ENCODE assay signal across 11 cellular contexts in genomic region chr22:24996420-24996952, GRCh38. TPM values are rescaled to one million over a fixed set of nuclear protein-coding genes. Genes with fewer than 3 reads are reported as not detected.
DNase-seq lines count a peak whose midpoint lies in the region; ATAC-seq and TF ChIP-seq lines count a peak whose summit lies in the region.
"Had no signal": no experiment of that assay in that cellular context is flagged by ENCODE, and none has a peak within 500 bp of the region (broad histone marks: within the 10 kb centered on the region; RNA-seq: fewer than 3 reads in every experiment).

No MANE protein-coding gene starts in this region.

- intact Hi-C loops in left colon (cut with DNase I, micrococcal nuclease): loop anchor here in 1 of 2 donors (10.0 kb wide), 1 partner anchor 48 kb away; no protein-coding TSS in a partner anchor

- no peak for TF ChIP-seq CTCF in AG10803 (conservative IDR thresholded peaks at IDR 0.05; ENCODE audit: low read length)

- ATAC-seq in left colon: peak; percentile 50
- ATAC-seq in HG02571 (IDR thresholded peaks at IDR 0.05; ENCODE audit: unreplicated experiment): no peak
- ATAC-seq in GM21619 (IDR thresholded peaks at IDR 0.05; ENCODE audit: unreplicated experiment): no peak
- ATAC-seq in HG02840 (IDR thresholded peaks at IDR 0.05; ENCODE audit: low FRiP score, unreplicated experiment): no peak

- H3K4me3 ChIP-seq in AG10803 (ENCODE audit: low read length): no peak overlapping the region

- DNase-seq in AG10803 (ENCODE audit: low read depth) (peak; percentile 11), NCI-H2029 (lab: John Stamatoyannopoulos, UW) (peak; percentile 87), astrocyte of the hippocampus (ENCODE audit: low read depth, low spot score) (peak; percentile 76), left colon (peak; percentile 59 to 69), G401 (ENCODE audit: low spot score) (no peak)
- DNase-seq: activated T-cell treated with anti-CD3 and anti-CD28 coated beads for 4 hours, kidney glomerular epithelial cell had no signal

- in situ Hi-C loops in G401 (cut with HindIII; ENCODE audit: low sequenced_read_pairs): no loop called here

RNA-seq across cellular contexts. Expression of gene KIAA1671, which starts 44.0 kb away (rescaled TPM):
- 100 to 1,000 TPM; 100 to 106 TPM for total RNA-seq in left colon
- 9.6 and 9.8 TPM in 2 replicates for total RNA-seq in G401 (2014; rRNA removed; shearing (Covaris generic))

RNA-seq across cellular contexts. Expression of gene LHFPL7, which starts 50.0 kb away (rescaled TPM):
- under 1 TPM in 1 of 2 donors, not detected in 1; 0.42 TPM for total RNA-seq in left colon
- not detected in 2 replicates for total RNA-seq in G401 (2014; rRNA removed; shearing (Covaris generic))
- total RNA-seq: subcutaneous adipose tissue had no signal
